Comparison of ENCODE assay signal across 22 cellular contexts in genomic region chr5:32559411-32559810, GRCh38.
"Had no signal": no experiment of that assay in that cellular context is flagged by ENCODE, and none has a peak within 500 bp of the region (broad histone marks: within the 10 kb centered on the region; RNA-seq: fewer than 3 reads in every experiment).

No MANE protein-coding gene starts in this region.

- H3K36me3 ChIP-seq: colonic mucosa, neural progenitor cell, ovary, spleen, stomach, thoracic aorta, transverse colon had no signal

- H3K4me3 Mint-ChIP-seq: naive thymus-derived CD8-positive, alpha-beta T cell; neural progenitor cell; stimulated activated naive B cell treated with anti-CD40 and anti-IgM and Interleukin-4, amounts not matched to agents 10 μg/mL and 1 μg/mL and 100 μg/mL, for 72 hours had no signal

- ATAC-seq: left cardiac atrium; naive thymus-derived CD8-positive, alpha-beta T cell; right cardiac atrium; stimulated activated naive B cell treated with anti-CD40 and anti-IgM and Interleukin-4, amounts not matched to agents 10 μg/mL and 1 μg/mL and 100 μg/mL, for 72 hours had no signal

- H3K9me3 ChIP-seq: colonic mucosa, ovary, spleen, stomach, thoracic aorta, transverse colon had no signal

- DNase-seq: colonic mucosa; dermis blood vessel endothelial cell; erythroblast; foreskin melanocyte; head of caudate nucleus; kidney; left cardiac atrium; naive thymus-derived CD8-positive, alpha-beta T cell; nucleus accumbens; ovary; right cardiac atrium; spleen; stimulated activated CD4-positive, alpha-beta T cell treated with anti-CD3 and anti-CD28 coated beads, Interleukin-15, amount 100 ng/mL, for 24 hours; stimulated activated CD4-positive, alpha-beta T cell treated with anti-CD3 and anti-CD28 coated beads, Interleukin-1b, Interleukin-23, amount 100 ng/mL, for 48 hours; stimulated activated CD4-positive, alpha-beta T cell treated with anti-CD3 and anti-CD28 coated beads, Interleukin-4, amount 100 ng/mL, for 24 hours; stimulated activated naive B cell treated with anti-CD40 and anti-IgM and Interleukin-4, amounts not matched to agents 10 μg/mL and 1 μg/mL and 100 μg/mL, for 72 hours; stomach; substantia nigra; transverse colon had no signal

- H3K9me3 Mint-ChIP-seq: naive thymus-derived CD8-positive, alpha-beta T cell; stimulated activated naive B cell treated with anti-CD40 and anti-IgM and Interleukin-4, amounts not matched to agents 10 μg/mL and 1 μg/mL and 100 μg/mL, for 72 hours had no signal

- H3K36me3 Mint-ChIP-seq: naive thymus-derived CD8-positive, alpha-beta T cell; stimulated activated naive B cell treated with anti-CD40 and anti-IgM and Interleukin-4, amounts not matched to agents 10 μg/mL and 1 μg/mL and 100 μg/mL, for 72 hours had no signal

- H3K27me3 Mint-ChIP-seq: naive thymus-derived CD8-positive, alpha-beta T cell; stimulated activated naive B cell treated with anti-CD40 and anti-IgM and Interleukin-4, amounts not matched to agents 10 μg/mL and 1 μg/mL and 100 μg/mL, for 72 hours had no signal

- H3K4me3 ChIP-seq: colonic mucosa, hepatocyte, neural progenitor cell, ovary, spleen, stomach, thoracic aorta, transverse colon had no signal

- H3K27ac ChIP-seq: colonic mucosa, hepatocyte, neural progenitor cell, ovary, spleen, stomach, thoracic aorta, transverse colon had no signal

- H3K27ac Mint-ChIP-seq: neural progenitor cell; stimulated activated naive B cell treated with anti-CD40 and anti-IgM and Interleukin-4, amounts not matched to agents 10 μg/mL and 1 μg/mL and 100 μg/mL, for 72 hours had no signal

- H3K27me3 ChIP-seq: colonic mucosa, hepatocyte, neural progenitor cell, ovary, spleen, stomach, transverse colon had no signal

- H3K4me1 ChIP-seq: colonic mucosa, neural progenitor cell, stomach had no signal
